In genomic region chr16:1991588-1992474, GRCh38 we compare ENCODE assay signal across 8 cellular contexts. TPM values are rescaled to one million over a fixed set of nuclear protein-coding genes. Genes with fewer than 3 reads are reported as not detected.
DNase-seq lines count a peak whose midpoint lies in the region; ATAC-seq and TF ChIP-seq lines count a peak whose summit lies in the region.

No MANE protein-coding gene starts in this region.

- no peak for TF ChIP-seq CTCF in left ventricle myocardium inferior (IDR thresholded peaks at IDR 0.05; ENCODE audit: borderline replicate concordance)
- TF ChIP-seq CTCF in prostate gland (IDR thresholded peaks at IDR 0.05): peak in 1 of 4 experiments; percentile 4
- TF ChIP-seq CTCF in transverse colon (IDR thresholded peaks at IDR 0.05): no peak

- in situ Hi-C loops in transverse colon (cut with MboI; ENCODE audit: low pct_ligation_motif_present in 1 of 4, low pct_unique_long_range_greater_than_20kb in 1 of 4, low sequenced_read_pairs in 3 of 4): no loop called here

- peaks cover 31% of the 10 kb centered on the region for H3K4me1 ChIP-seq in left ventricle myocardium inferior
- peaks cover 6% of the 10 kb centered on the region for H3K4me1 ChIP-seq in prostate gland (replicated peaks)
- H3K4me1 ChIP-seq in transverse colon: peaks cover 7 to 31% (median 25%) of the 10 kb centered on the region in 4 donors

- ATAC-seq in HG03139 (IDR thresholded peaks at IDR 0.05; ENCODE audit: unreplicated experiment): peak; percentile 42

- H3K27me3 ChIP-seq in left ventricle myocardium inferior (ENCODE audit: low read depth) (peaks cover 47% of the 10 kb centered on the region), prostate gland (replicated peaks; ENCODE audit: insufficient read depth) (no peaks in the 10 kb centered on the region), transverse colon (peaks cover 34% of the 10 kb centered on the region)

- peak; percentile 53 for TF ChIP-seq POLR2A in prostate gland (IDR thresholded peaks at IDR 0.05)
- peak; percentile 72 for TF ChIP-seq POLR2A in transverse colon (IDR thresholded peaks at IDR 0.05)

- peak; percentile 31 to 94 for DNase-seq in NCI-H187 (lab: John Stamatoyannopoulos, UW)
- no peak for DNase-seq in NCI-H187 treated with DMSO at 0.1 percent for 48 hours (lab: John Stamatoyannopoulos, UW)
- DNase-seq in T-helper 2 cell: peak; percentile 90 to 99 (median 97)
- DNase-seq in amygdala (lab: John Stamatoyannopoulos, UW): peak in 55 of 56 donors; percentile 33 to 94 (median 82)
- DNase-seq in left ventricle myocardium inferior: peak; percentile 95
- peak; percentile 85 for DNase-seq in prostate gland (ENCODE audit: low spot score)
- peak; percentile 97 for DNase-seq in transverse colon

- H3K9me3 ChIP-seq in left ventricle myocardium inferior (replicated peaks) (peaks cover 4% of the 10 kb centered on the region), prostate gland (no peaks in the 10 kb centered on the region), transverse colon (no peaks in the 10 kb centered on the region)

- peak overlapping the region; percentile 66 for H3K4me3 ChIP-seq in left ventricle myocardium inferior
- peak overlapping the region in 1 of 2 donors; percentile 28 for H3K4me3 ChIP-seq in prostate gland
- peak overlapping the region; percentile 8 to 52 (median 22) for H3K4me3 ChIP-seq in transverse colon

- H3K36me3 ChIP-seq in left ventricle myocardium inferior: peaks cover 8% of the 10 kb centered on the region
- H3K36me3 ChIP-seq in prostate gland: no peaks in the 10 kb centered on the region
- H3K36me3 ChIP-seq in transverse colon: no peaks in the 10 kb centered on the region

- WGBS in prostate gland: 10% methylated on average over 21 of the region's 90 CpGs
- 13% methylated on average over 30 of the region's 90 CpGs; no CpG with 5 or more reads in 1 of the 2 donors for WGBS in transverse colon (ENCODE audit: low coverage in 1 of 2), 2 donors

- TF ChIP-seq EP300 in transverse colon (IDR thresholded peaks at IDR 0.05; ENCODE audit: low read depth): no peak

- intact Hi-C loops in left ventricle myocardium inferior (cut with micrococcal nuclease): no loop called here
- intact Hi-C loops in prostate gland (cut with DNase I): no loop called here
- intact Hi-C loops in transverse colon (cut with DNase I; ENCODE audit: low total_unique reads): no loop called here

- H3K27ac ChIP-seq in left ventricle myocardium inferior (replicated peaks) (peak overlapping the region; percentile 40), prostate gland (no peak overlapping the region), transverse colon (peak overlapping the region; percentile 63 to 83 (median 76))

RNA-seq across cellular contexts. Expression of gene SYNGR3, which starts 2.1 kb away (rescaled TPM):
- 0.38 TPM for total RNA-seq in left ventricle myocardium inferior
- total RNA-seq in prostate gland: 10 to 100 TPM in 1 of 2 donors, 1 to 10 TPM in 1; 4.0 to 16.1 TPM
- total RNA-seq in transverse colon: 1 to 10 TPM in 3 of 4 donors, not detected in 1; 2.7 to 4.8 (median 2.9) TPM

RNA-seq across cellular contexts. Expression of gene GFER, which starts 7.8 kb away (rescaled TPM):
- total RNA-seq in left ventricle myocardium inferior (23.3 TPM), prostate gland (10 to 100 TPM; 21.1 to 26.6 TPM), transverse colon (100 to 1,000 TPM in 1 of 4 donors, 10 to 100 TPM in 3; 29.9 to 117 (median 64.3) TPM)

RNA-seq across cellular contexts. Expression of gene NOXO1, which starts 10.6 kb away (rescaled TPM):
- total RNA-seq in left ventricle myocardium inferior (not detected), prostate gland (1 to 10 TPM in 1 of 2 donors, under 1 TPM in 1; 0.32 to 5.0 TPM), transverse colon (10 to 100 TPM in 3 of 4 donors, 1 to 10 TPM in 1; 4.2 to 29.8 (median 19.4) TPM)

RNA-seq across cellular contexts. Expression of gene ZNF598, which starts 17.8 kb away (rescaled TPM):
- total RNA-seq in left ventricle myocardium inferior (14.5 TPM), prostate gland (10 to 100 TPM; 30.7 to 74.3 TPM), transverse colon (100 to 1,000 TPM in 1 of 4 donors, 10 to 100 TPM in 3; 28.3 to 145 (median 42.0) TPM)

RNA-seq across cellular contexts. Expression of gene TBL3, which starts 20.0 kb away (rescaled TPM):
- 22.6 TPM for total RNA-seq in left ventricle myocardium inferior
- 10 to 100 TPM; 54.3 to 57.1 TPM for total RNA-seq in prostate gland
- 10 to 100 TPM; 23.2 to 31.0 (median 28.2) TPM for total RNA-seq in transverse colon

Comparison
In these comparisons a context has a peak if more than half of its experiments do, and no peak if none do; other contexts are left out.
1. H3K27ac ChIP-seq: peak in left ventricle myocardium inferior (single experiment) and transverse colon (4 of 4); none in prostate gland (0 of 2).